Comparison of ENCODE assay signal across 8 cellular contexts in the genomic region with DNA sequence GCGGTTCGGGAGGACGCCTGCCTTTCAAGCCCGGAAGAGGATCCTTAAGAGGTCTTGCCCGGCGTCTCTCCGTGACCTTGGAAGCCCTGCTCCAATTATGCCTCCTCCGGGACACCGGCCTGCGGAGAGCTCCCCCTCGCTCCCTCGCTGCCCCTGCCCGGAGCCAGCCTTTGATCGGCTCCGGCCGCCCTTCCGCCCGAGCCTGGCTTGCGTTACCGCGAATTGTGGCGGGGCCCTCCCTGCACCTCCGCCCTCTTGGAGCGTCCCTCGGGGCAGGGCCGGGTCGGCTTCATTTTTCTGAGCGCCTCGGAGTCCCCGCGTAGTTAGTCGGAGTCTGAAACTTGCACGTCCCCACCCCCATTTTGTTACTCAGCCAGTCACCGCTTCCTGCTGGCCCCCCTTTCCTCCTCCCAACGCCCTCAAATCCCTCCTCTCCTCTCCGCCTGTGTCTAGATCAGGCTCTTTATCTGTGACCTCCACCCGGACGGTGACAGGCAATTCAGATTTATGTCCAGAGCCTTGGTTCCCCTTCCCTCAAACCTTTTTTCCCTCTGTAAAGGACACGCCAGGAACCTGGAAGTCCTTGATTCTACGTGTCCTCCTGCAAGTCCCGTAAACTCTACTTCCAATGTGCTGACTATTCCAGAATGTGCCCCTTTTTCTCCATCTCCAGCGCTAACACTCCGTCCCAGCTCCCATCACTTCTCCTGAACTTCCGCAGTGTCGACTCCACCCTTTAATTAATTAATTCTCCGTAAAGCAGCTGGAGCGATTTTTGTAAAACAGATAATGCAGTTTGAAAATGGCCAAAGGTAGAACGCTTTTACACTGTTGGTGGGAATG. TPM values are rescaled to one million over a fixed set of nuclear protein-coding genes. Genes with fewer than 3 reads are reported as not detected.
A peak's percentile ranks its signal among the peaks of the same experiment; 100 is the strongest.
DNase-seq lines count a peak whose midpoint lies in the region; ATAC-seq and TF ChIP-seq lines count a peak whose summit lies in the region.

No MANE protein-coding gene starts in this region.

- 0 to 1% (median 1%) methylated on average over 41 to 48 of the region's 48 CpGs for WGBS in ovary, 3 donors
- WGBS in thyroid gland, 2 donors, result 2 to 4% methylated on average over 24 to 27 of the region's 48 CpGs

- CTCF ChIA-PET in RWPE1 (lab: Yijun Ruan, JAX), result interaction anchor here (0.6 kb wide), 1 partner anchor 778 kb away, joined by 4 read pairs; no protein-coding TSS in a partner anchor

- H3K4me3 ChIP-seq in ovary (peak overlapping the region; percentile 93), thyroid gland (replicated peaks in 1 of 3) (peak overlapping the region; percentile 16 to 85 (median 65))

- no peak for TF ChIP-seq CTCF in RWPE1 (conservative IDR thresholded peaks at IDR 0.05; ENCODE audit: low read depth)
- no peak for TF ChIP-seq CTCF in ovary (IDR thresholded peaks at IDR 0.05)
- TF ChIP-seq CTCF in thyroid gland (IDR thresholded peaks at IDR 0.05), result no peak

- intact Hi-C loops in ovary (cut with DNase I), result loop anchor here in 1 of 4 donors (10.0 kb wide), 1 partner anchor 61 kb away; a partner anchor contains a TSS
- intact Hi-C loops in thyroid gland (cut with DNase I), result loop anchor here (5.0 kb wide), 1 partner anchor 48 kb away; a partner anchor contains a TSS

- ATAC-seq in GM19455 (IDR thresholded peaks at IDR 0.05; ENCODE audit: unreplicated experiment), result peak; percentile 35

- no peak for TF ChIP-seq EP300 in ovary (IDR thresholded peaks at IDR 0.05)

- TF ChIP-seq POLR2A in ovary (IDR thresholded peaks at IDR 0.05) (no peak), thyroid gland (IDR thresholded peaks at IDR 0.05) (peak in 1 of 2 donors; percentile 67)

- no peaks in the 10 kb centered on the region for H3K27me3 ChIP-seq in ovary
- H3K27me3 ChIP-seq in thyroid gland, result no peaks in the 10 kb centered on the region

- no peaks in the 10 kb centered on the region for H3K9me3 ChIP-seq in ovary
- no peaks in the 10 kb centered on the region for H3K9me3 ChIP-seq in thyroid gland

- H3K36me3 ChIP-seq in ovary (no peaks in the 10 kb centered on the region), thyroid gland (no peaks in the 10 kb centered on the region)

- peak; percentile 85 for DNase-seq in CMK (ENCODE audit: low read depth)
- DNase-seq in HS-27A (ENCODE audit: low read depth), result peak; percentile 42
- peak; percentile 60 for DNase-seq in RWPE1 (ENCODE audit: low spot score)
- peak; percentile 68 to 76 (median 73) for DNase-seq in activated naive CD4-positive, alpha-beta T cell (lab: John Stamatoyannopoulos, UW)
- DNase-seq in globus pallidus (ENCODE audit: low spot score), result peak; percentile 64
- peak in 2 of 5 donors; percentile 75 for DNase-seq in ovary
- peak; percentile 77 to 78 for DNase-seq in thyroid gland

- H3K4me1 ChIP-seq in ovary (ENCODE audit: insufficient read depth) (peaks cover 4% of the 10 kb centered on the region), thyroid gland (peaks cover 8 to 11% of the 10 kb centered on the region in 2 donors)

- H3K27ac ChIP-seq in RWPE1 (peak overlapping the region; percentile 99), ovary (peak overlapping the region; percentile 70 to 93), thyroid gland (peak overlapping the region; percentile 91 to 99 (median 97))

- POLR2A ChIA-PET in RWPE1 (lab: Yijun Ruan, JAX; ENCODE audit: low non-redundant PET), result interaction anchor here (0.5 to 1.0 kb wide), 2 partner anchors 20 to 31 kb away, joined by 3 read pairs; no protein-coding TSS in a partner anchor

RNA-seq across cellular contexts. Expression of a gene that starts 0.6 kb away (rescaled TPM):
- total RNA-seq in ovary (10 to 100 TPM in 5 of 7 donors, 1 to 10 TPM in 2; 5.1 to 13.9 (median 11.3) TPM), thyroid gland (10 to 100 TPM; 36.7 to 55.8 (median 41.2) TPM)
- polyA plus RNA-seq in ovary, result 10 to 100 TPM in 1 of 2 donors, under 1 TPM in 1; 0.32 to 14.8 TPM

RNA-seq across cellular contexts. Expression of a gene that starts 6.2 kb away (rescaled TPM):
- total RNA-seq in ovary (1 to 10 TPM in 3 of 7 donors, under 1 TPM in 3, not detected in 1; 0.71 to 1.5 (median 1.1) TPM), thyroid gland (not detected)
- 1 to 10 TPM in 1 of 2 donors, under 1 TPM in 1; 0.40 to 2.5 TPM for polyA plus RNA-seq in ovary

RNA-seq across cellular contexts. Expression of a gene that starts 25.1 kb away (rescaled TPM):
- total RNA-seq in ovary (10 to 100 TPM; 18.8 to 29.2 (median 23.3) TPM), thyroid gland (10 to 100 TPM; 20.5 to 33.6 (median 28.2) TPM)
- 10 to 100 TPM; 17.9 to 31.5 TPM for polyA plus RNA-seq in ovary

RNA-seq across cellular contexts. Expression of a gene that starts 47.3 kb away (rescaled TPM):
- 1 to 10 TPM in 2 of 7 donors, under 1 TPM in 5; 0.15 to 2.5 (median 0.41) TPM for total RNA-seq in ovary
- under 1 TPM; 0.53 to 0.90 TPM for polyA plus RNA-seq in ovary
- total RNA-seq in thyroid gland, result 1 to 10 TPM in 2 of 4 donors, under 1 TPM in 1, not detected in 1; 0.27 to 2.7 (median 2.3) TPM

RNA-seq across cellular contexts. Expression of a gene that starts 49.0 kb away (rescaled TPM):
- 10 to 100 TPM; 10.1 to 25.5 (median 17.4) TPM for total RNA-seq in ovary
- 10 to 100 TPM in 1 of 2 donors, 1 to 10 TPM in 1; 4.5 to 23.7 TPM for polyA plus RNA-seq in ovary
- 10 to 100 TPM; 16.5 to 24.2 (median 20.6) TPM for total RNA-seq in thyroid gland
